12 cellular contexts compared by ENCODE assay signal in genomic region chr14:96136361-96136760, GRCh38.
DNase-seq lines count a peak whose midpoint lies in the region; TF ChIP-seq lines count a peak whose summit lies in the region.
"Had no signal": no experiment of that assay in that cellular context is flagged by ENCODE, and none has a peak within 500 bp of the region (broad histone marks: within the 10 kb centered on the region; RNA-seq: fewer than 3 reads in every experiment).

No MANE protein-coding gene starts in this region.

- no peak overlapping the region for H3K27ac ChIP-seq in trophoblast cell (ENCODE audit: low read depth, low read length)
- no peak overlapping the region for H3K27ac ChIP-seq in neuronal stem cell (replicated peaks; ENCODE audit: low read length)
- H3K27ac ChIP-seq in OCI-LY7 (ENCODE audit: low read depth, low read length, poor library complexity, severe bottlenecking) = no peak overlapping the region
- H3K27ac ChIP-seq: 22Rv1, thyroid gland had no signal

- no peak overlapping the region for H2AK5ac ChIP-seq in trophoblast cell (ENCODE audit: low read length)
- no peak overlapping the region for H2AK5ac ChIP-seq in neuronal stem cell (ENCODE audit: low read depth, low read length)

- H2BK15ac ChIP-seq in neuronal stem cell (ENCODE audit: low read length) = no peak overlapping the region

- CTCF ChIA-PET in OCI-LY7 (lab: Charles Lee; ENCODE audit: unreplicated experiment) = no interaction called here

- H2BK120ac ChIP-seq in trophoblast cell (ENCODE audit: insufficient read depth, low read length, poor library complexity) (no peak overlapping the region), neuronal stem cell (ENCODE audit: low read depth, low read length) (no peak overlapping the region)

- H2AFZ ChIP-seq in trophoblast cell (ENCODE audit: insufficient read depth, low read length, poor library complexity) (no peak overlapping the region), neuronal stem cell (ENCODE audit: low read length) (no peak overlapping the region), OCI-LY7 (ENCODE audit: low read length) (no peak overlapping the region)

- H2BK12ac ChIP-seq in trophoblast cell (ENCODE audit: low read length) (no peak overlapping the region), neuronal stem cell (ENCODE audit: low read length) (no peak overlapping the region)

- H3K79me2 ChIP-seq in trophoblast cell (ENCODE audit: control insufficient read depth, insufficient read depth, low read length, poor library complexity) (no peaks in the 10 kb centered on the region), OCI-LY7 (ENCODE audit: insufficient read depth, low read depth, low read length) (no peaks in the 10 kb centered on the region)

- H4K20me1 ChIP-seq in OCI-LY7 (ENCODE audit: insufficient read depth, low read length) = no peaks in the 10 kb centered on the region

- H2BK5ac ChIP-seq in trophoblast cell (ENCODE audit: low read depth, low read length, poor library complexity) (no peak overlapping the region), neuronal stem cell (ENCODE audit: low read length) (no peak overlapping the region)

- peaks cover 7 to 8% of the 10 kb centered on the region in 2 experiments for H3K4me1 ChIP-seq in trophoblast cell (ENCODE audit: control insufficient read depth in 1 of 2, insufficient read depth in 2 of 2, low read length in 2 of 2)
- H3K4me1 ChIP-seq in neuronal stem cell (ENCODE audit: control insufficient read depth in 2 of 2, insufficient read depth in 1 of 2, low read depth in 1 of 2, low read length in 2 of 2) = no peaks in the 10 kb centered on the region
- H3K4me1 ChIP-seq in OCI-LY7 (ENCODE audit: insufficient read depth, low read length, poor library complexity, severe bottlenecking) = no peaks in the 10 kb centered on the region
- H3K4me1 ChIP-seq: thyroid gland had no signal

- H3K79me1 ChIP-seq in trophoblast cell (ENCODE audit: low read length) = peaks cover 24% of the 10 kb centered on the region
- H3K79me1 ChIP-seq in neuronal stem cell (ENCODE audit: low read depth, low read length) = no peaks in the 10 kb centered on the region

- H3K4me3 ChIP-seq in trophoblast cell (ENCODE audit: low read depth, low read length) (no peak overlapping the region), neuronal stem cell (ENCODE audit: low read length in 2 of 2) (no peak overlapping the region), OCI-LY7 (ENCODE audit: low read depth, low read length, poor library complexity, severe bottlenecking) (no peak overlapping the region)
- H3K4me3 ChIP-seq: thyroid gland had no signal

- H3K9ac ChIP-seq in trophoblast cell (ENCODE audit: low read length) (no peak overlapping the region), neuronal stem cell (ENCODE audit: low read depth, low read length, poor library complexity) (no peak overlapping the region)

- no peak overlapping the region for H4K8ac ChIP-seq in trophoblast cell (ENCODE audit: low read depth, low read length)
- no peak overlapping the region for H4K8ac ChIP-seq in neuronal stem cell (ENCODE audit: low read depth, low read length)

- intact Hi-C loops in OCI-LY7 (cut with micrococcal nuclease; ENCODE audit: unreplicated experiment) = no loop called here

- no TSS peak for BruUV-seq in OCI-LY7 (replicated peaks; lab: Mats Ljungman, UMichigan)

- peaks cover 4% of the 10 kb centered on the region for H3K9me3 ChIP-seq in trophoblast cell (ENCODE audit: insufficient read depth, low read depth, low read length)
- no peaks in the 10 kb centered on the region for H3K9me3 ChIP-seq in neuronal stem cell (replicated peaks in 1 of 2; ENCODE audit: control insufficient read depth in 2 of 2, insufficient read depth in 1 of 2, low read depth in 1 of 2, low read length in 2 of 2)
- no peaks in the 10 kb centered on the region for H3K9me3 ChIP-seq in OCI-LY7 (ENCODE audit: low read length)
- H3K9me3 ChIP-seq: thyroid gland had no signal

- H3K36me3 ChIP-seq in trophoblast cell (ENCODE audit: control insufficient read depth in 1 of 2, insufficient read depth in 2 of 2, low read length in 2 of 2) (peaks cover 0 to 3% of the 10 kb centered on the region in 2 experiments), neuronal stem cell (replicated peaks in 1 of 2; ENCODE audit: control insufficient read depth in 2 of 2, insufficient read depth in 2 of 2, low read length in 2 of 2) (no peaks in the 10 kb centered on the region), OCI-LY7 (ENCODE audit: insufficient read depth, low read length) (no peaks in the 10 kb centered on the region)
- H3K36me3 ChIP-seq: thyroid gland had no signal

- WGBS in trophoblast cell (ENCODE audit: extremely low coverage, insufficient coverage, insufficient read length) = no CpG with 5 or more reads among the region's 3 CpGs
- WGBS in neuronal stem cell (ENCODE audit: extremely low coverage in 2 of 2, insufficient read length in 2 of 2, insufficient replicate concordance in 1 of 2), 2 donors = no CpG with 5 or more reads among the region's 3 CpGs

- H3K9me2 ChIP-seq in OCI-LY7 (ENCODE audit: insufficient read depth, low read length) = no peaks in the 10 kb centered on the region

- DNase-seq in DMS 273 (lab: John Stamatoyannopoulos, UW; ENCODE audit: unreplicated experiment) (peak; percentile 10), DMS 273 treated with DMSO at 0.1 percent for 48 hours (lab: John Stamatoyannopoulos, UW) (no peak), NCI-H446 treated with DMSO at 0.1 percent for 48 hours (lab: John Stamatoyannopoulos, UW) (peak; percentile 57), dedifferentiated amniotic fluid mesenchymal stem cell (ENCODE audit: extremely low spot score) (peak; percentile 66), trophoblast cell (peak; percentile 71 to 78), anterior cingulate cortex (lab: John Stamatoyannopoulos, UW) (no peak), neuronal stem cell (ENCODE audit: low spot score) (no peak), OCI-LY7 (ENCODE audit: low spot score) (no peak)
- DNase-seq: DMS79 treated with DMSO at 0.1 percent for 48 hours, NCI-H2227 treated with DMSO at 0.1 percent for 48 hours, thyroid gland had no signal

- H3K27me3 ChIP-seq in trophoblast cell (ENCODE audit: insufficient read depth, low read length) (peaks cover 2% of the 10 kb centered on the region), neuronal stem cell (ENCODE audit: control insufficient read depth in 3 of 3, insufficient read depth in 3 of 3, low read depth in 1 of 3, low read length in 3 of 3) (no peaks in the 10 kb centered on the region)
- H3K27me3 ChIP-seq: thyroid gland had no signal

- POLR2A ChIA-PET in OCI-LY7 (lab: Charles Lee) = interaction anchor here (1.4 kb wide), 1 partner anchor 10 kb away, joined by 3 read pairs; no protein-coding TSS in a partner anchor

- no peak overlapping the region for H3K23ac ChIP-seq in trophoblast cell (ENCODE audit: low read length)
- H3K23ac ChIP-seq in neuronal stem cell (ENCODE audit: low read depth, low read length, poor library complexity) = no peak overlapping the region

- no peak overlapping the region for H3K4ac ChIP-seq in trophoblast cell (ENCODE audit: low read depth, low read length)
- H3K4ac ChIP-seq in neuronal stem cell (ENCODE audit: low read length) = no peak overlapping the region

- no peak overlapping the region for H3K4me2 ChIP-seq in trophoblast cell (ENCODE audit: low read length)
- H3K4me2 ChIP-seq in neuronal stem cell (ENCODE audit: insufficient read depth, low read length, poor library complexity, severe bottlenecking) = no peak overlapping the region
- H3K4me2 ChIP-seq in OCI-LY7 (ENCODE audit: low read length) = no peak overlapping the region

- H4K12ac ChIP-seq in trophoblast cell (ENCODE audit: low read depth, low read length) = no peak overlapping the region

- no peak overlapping the region for H3K14ac ChIP-seq in trophoblast cell (ENCODE audit: low read length)
- H3K14ac ChIP-seq in neuronal stem cell (ENCODE audit: low read length) = no peak overlapping the region

- H4K91ac ChIP-seq in trophoblast cell (ENCODE audit: low read depth, low read length) (no peak overlapping the region), neuronal stem cell (ENCODE audit: low read depth, low read length, poor library complexity) (no peak overlapping the region)

- no peak overlapping the region for H3K18ac ChIP-seq in trophoblast cell (ENCODE audit: low read length)
- H3K18ac ChIP-seq in neuronal stem cell (ENCODE audit: low read length) = no peak overlapping the region

- TF ChIP-seq CTCF in OCI-LY7 (conservative IDR thresholded peaks at IDR 0.05; ENCODE audit: low read length) = no peak

Comparison
In these comparisons a context has a peak if more than half of its experiments do, and no peak if none do; other contexts are left out.
1. DNase-seq: peak in DMS 273 (single experiment), NCI-H446 treated with DMSO at 0.1 percent for 48 hours (single experiment), dedifferentiated amniotic fluid mesenchymal stem cell (single experiment) and trophoblast cell (2 of 2); none in DMS 273 treated with DMSO at 0.1 percent for 48 hours (single experiment), anterior cingulate cortex (0 of 58), neuronal stem cell (single experiment) and OCI-LY7 (single experiment).